Comparison of ENCODE assay signal across 9 cellular contexts in genomic region chr20:3749689-3750639, GRCh38. TPM values are rescaled to one million over a fixed set of nuclear protein-coding genes. Genes with fewer than 3 reads are reported as not detected.
DNase-seq lines count a peak whose midpoint lies in the region; ATAC-seq and TF ChIP-seq lines count a peak whose summit lies in the region.
"Had no signal": no experiment of that assay in that cellular context is flagged by ENCODE, and none has a peak within 500 bp of the region (broad histone marks: within the 10 kb centered on the region; RNA-seq: fewer than 3 reads in every experiment).

No MANE protein-coding gene starts in this region.

- H3K4me1 ChIP-seq in Peyer's patch: peaks cover 0 to 24% (median 2%) of the 10 kb centered on the region in 4 donors

- no peak for ATAC-seq in GM21723 (IDR thresholded peaks at IDR 0.05; ENCODE audit: unreplicated experiment)

- DNase-seq in stimulated activated CD4-positive, alpha-beta T cell treated with anti-CD3 and anti-CD28 coated beads, Interleukin-12 subunit alpha, Interleukin-12 subunit beta, amount 100 ng/mL, for 48 hours (ENCODE audit: low read depth in 2 of 3, low spot score in 1 of 3): peak in 2 of 3 donors; percentile 24 to 29
- DNase-seq in stimulated activated CD4-positive, alpha-beta T cell treated with anti-CD3 and anti-CD28 coated beads, Interleukin-12 subunit alpha, Interleukin-12 subunit beta, amount 100 ng/mL, for 4 hours: no peak
- DNase-seq in Peyer's patch: peak in 1 of 3 donors; percentile 57
- DNase-seq in dorsolateral prefrontal cortex: peak in 4 of 10 donors; percentile 13 to 69 (median 46)
- DNase-seq in midbrain (lab: John Stamatoyannopoulos, UW): peak; percentile 21
- DNase-seq in cerebellar cortex (ENCODE audit: low spot score): no peak
- no peak for DNase-seq in effector CD4-positive, alpha-beta T cell

- intact Hi-C loops in dorsolateral prefrontal cortex (cut with DNase I): loop anchor here in 1 of 2 donors (5.0 to 10.0 kb wide), 2 partner anchors 73 to 325 kb away; no protein-coding TSS in a partner anchor

- no peak for TF ChIP-seq POLR2A in Peyer's patch (IDR thresholded peaks at IDR 0.05)

- no peaks in the 10 kb centered on the region for H3K36me3 ChIP-seq in Peyer's patch

- H3K9me3 ChIP-seq in Peyer's patch: no peaks in the 10 kb centered on the region

- no peak overlapping the region for H3K27ac ChIP-seq in Peyer's patch
- peak overlapping the region in 1 of 59 donors; percentile 61 for H3K27ac ChIP-seq in dorsolateral prefrontal cortex

- H3K4me3 ChIP-seq in Peyer's patch: no peak overlapping the region
- H3K4me3 ChIP-seq in dorsolateral prefrontal cortex: peak overlapping the region; percentile 12 to 65 (median 44)

- H3K27me3 ChIP-seq in Peyer's patch (peaks cover 0 to 5% of the 10 kb centered on the region in 2 donors), dorsolateral prefrontal cortex (peaks cover 0 to 37% (median 5%) of the 10 kb centered on the region in 45 donors)

- TF ChIP-seq CTCF in Peyer's patch (IDR thresholded peaks at IDR 0.05) (peak in 5 of 6 experiments; percentile 4 to 70 (median 61)), dorsolateral prefrontal cortex (IDR thresholded peaks at IDR 0.05 in 54 of 56, conservative IDR thresholded peaks at IDR 0.05 in 2 of 56; ENCODE audit: low read depth in 1 of 56, partially characterized antibody in 56 of 56) (peak; percentile 34 to 91 (median 75))

RNA-seq across cellular contexts. Expression of gene HSPA12B, which starts 17.5 kb away (rescaled TPM):
- total RNA-seq in Peyer's patch (1 to 10 TPM; 1.2 to 4.3 (median 2.3) TPM), dorsolateral prefrontal cortex (10 to 100 TPM in 1 of 120 experiments, 1 to 10 TPM in 119; 1.5 to 11.0 (median 4.9) TPM)
- total RNA-seq: activated CD8-positive, alpha-beta memory T cell treated with anti-CD3 and anti-CD28 coated beads for 36 hours had no signal

RNA-seq across cellular contexts. Expression of gene ADISSP, which starts 17.6 kb away (rescaled TPM):
- total RNA-seq in Peyer's patch: 10 to 100 TPM in 2 of 4 donors, 1 to 10 TPM in 2; 7.4 to 13.2 (median 10.2) TPM
- 10 to 100 TPM; 19.0 to 45.5 (median 31.1) TPM for total RNA-seq in dorsolateral prefrontal cortex

RNA-seq across cellular contexts. Expression of gene SPEF1, which starts 31.3 kb away (rescaled TPM):
- not detected for total RNA-seq in Peyer's patch
- total RNA-seq in dorsolateral prefrontal cortex: 10 to 100 TPM in 3 of 120 experiments, 1 to 10 TPM in 117; 2.0 to 11.0 (median 5.3) TPM

RNA-seq across cellular contexts. Expression of gene CENPB, which starts 36.6 kb away (rescaled TPM):
- 10 to 100 TPM; 39.8 to 61.9 (median 47.0) TPM for total RNA-seq in Peyer's patch
- 100 to 1,000 TPM in 20 of 120 experiments, 10 to 100 TPM in 100; 53.5 to 178 (median 74.0) TPM for total RNA-seq in dorsolateral prefrontal cortex

RNA-seq across cellular contexts. Expression of gene SIGLEC1, which starts 37.6 kb away (rescaled TPM):
- total RNA-seq in Peyer's patch: 10 to 100 TPM in 2 of 4 donors, 1 to 10 TPM in 2; 2.3 to 10.7 (median 7.8) TPM
- total RNA-seq in dorsolateral prefrontal cortex: 10 to 100 TPM in 3 of 120 experiments, 1 to 10 TPM in 78, under 1 TPM in 39; 0.16 to 15.1 (median 1.2) TPM
- total RNA-seq: activated CD8-positive, alpha-beta memory T cell treated with anti-CD3 and anti-CD28 coated beads for 36 hours had no signal

Comparison
In these comparisons a context has a peak if more than half of its experiments do, and no peak if none do; other contexts are left out.
1. DNase-seq: peak in stimulated activated CD4-positive, alpha-beta T cell treated with anti-CD3 and anti-CD28 coated beads, Interleukin-12 subunit alpha, Interleukin-12 subunit beta, amount 100 ng/mL, for 48 hours (2 of 3) and midbrain (single experiment); none in stimulated activated CD4-positive, alpha-beta T cell treated with anti-CD3 and anti-CD28 coated beads, Interleukin-12 subunit alpha, Interleukin-12 subunit beta, amount 100 ng/mL, for 4 hours (single experiment), cerebellar cortex (single experiment) and effector CD4-positive, alpha-beta T cell (single experiment).
2. H3K4me3 ChIP-seq: peak in dorsolateral prefrontal cortex (59 of 59); none in Peyer's patch (0 of 4).